Comparison of ENCODE assay signal across 10 cellular contexts in genomic region chr1:207323425-207323976, GRCh38. TPM values are rescaled to one million over a fixed set of nuclear protein-coding genes. Genes with fewer than 3 reads are reported as not detected.
A peak's percentile ranks its signal among the peaks of the same experiment; 100 is the strongest.
DNase-seq lines count a peak whose midpoint lies in the region; ATAC-seq and TF ChIP-seq lines count a peak whose summit lies in the region.
"Had no signal": no experiment of that assay in that cellular context is flagged by ENCODE, and none has a peak within 500 bp of the region (broad histone marks: within the 10 kb centered on the region; RNA-seq: fewer than 3 reads in every experiment).

No MANE protein-coding gene starts in this region.

- peak overlapping the region; percentile 72 for H3K27ac Mint-ChIP-seq in activated T-cell treated with anti-CD3 and anti-CD28 coated beads, Interleukin-2, amount 50 U/mL, for 24 hours
- peak overlapping the region; percentile 55 for H3K27ac Mint-ChIP-seq in stimulated activated memory B cell treated with anti-CD40 and anti-IgM and Interleukin-4, amounts not matched to agents 10 μg/mL and 1 μg/mL and 100 μg/mL, for 72 hours

- POLR2A ChIA-PET in PC-9 (lab: Charles Lee; ENCODE audit: unreplicated experiment) = no interaction called here

- peaks cover 50% of the 10 kb centered on the region for H3K36me3 ChIP-seq in PC-9 (ENCODE audit: low read depth)
- peaks cover 0 to 50% (median 10%) of the 10 kb centered on the region in 3 donors for H3K36me3 ChIP-seq in esophagus squamous epithelium

- H3K27ac ChIP-seq in PC-9 = no peak overlapping the region
- H3K27ac ChIP-seq in esophagus squamous epithelium = no peak overlapping the region

- no peaks in the 10 kb centered on the region for H3K9me2 ChIP-seq in PC-9 (ENCODE audit: insufficient read depth)

- H3K4me2 ChIP-seq in PC-9 = peak overlapping the region; percentile 64

- H3F3A ChIP-seq in PC-9 (ENCODE audit: insufficient read depth, low read depth) = no peaks in the 10 kb centered on the region

- TF ChIP-seq CTCF in PC-9 (conservative IDR thresholded peaks at IDR 0.05) (no peak), esophagus squamous epithelium (IDR thresholded peaks at IDR 0.05) (no peak), foreskin fibroblast (IDR thresholded peaks at IDR 0.05; ENCODE audit: low read depth, low read length) (no peak)

- CTCF ChIA-PET in PC-9 (lab: Charles Lee) = no interaction called here

- no peak for TF ChIP-seq POLR2A in esophagus squamous epithelium (IDR thresholded peaks at IDR 0.05)

- DNase-seq in activated T-cell treated with anti-CD3 and anti-CD28 coated beads, Interleukin-2, amount 50 U/mL, for 24 hours = no peak
- DNase-seq in activated T-cell treated with anti-CD3 and anti-CD28 coated beads, Interleukin-2, amount 50 U/mL, for 48 hours = no peak
- DNase-seq in PC-9 (no peak), esophagus squamous epithelium (lab: John Stamatoyannopoulos, UW) (no peak), foreskin fibroblast (no peak), COLO668 (lab: John Stamatoyannopoulos, UW; ENCODE audit: unreplicated experiment) (no peak)
- no peak for DNase-seq in central memory CD4-positive, alpha-beta T cell
- DNase-seq: NCI-H1092 treated with DMSO at 0.1 percent for 48 hours, NCI-H524 treated with DMSO at 0.1 percent for 48 hours had no signal

- 92 to 97% methylated on average over 4 of the region's 4 CpGs for WGBS in esophagus squamous epithelium, 2 donors

- H3K9me3 Mint-ChIP-seq in activated T-cell treated with anti-CD3 and anti-CD28 coated beads, Interleukin-2, amount 50 U/mL, for 24 hours = no peaks in the 10 kb centered on the region
- H3K9me3 Mint-ChIP-seq in stimulated activated memory B cell treated with anti-CD40 and anti-IgM and Interleukin-4, amounts not matched to agents 10 μg/mL and 1 μg/mL and 100 μg/mL, for 72 hours = no peaks in the 10 kb centered on the region

- H3K9me3 ChIP-seq in PC-9 (ENCODE audit: insufficient read depth, low read depth) (no peaks in the 10 kb centered on the region), esophagus squamous epithelium (no peaks in the 10 kb centered on the region)

- H3K4me1 Mint-ChIP-seq in activated T-cell treated with anti-CD3 and anti-CD28 coated beads, Interleukin-2, amount 50 U/mL, for 24 hours (ENCODE audit: low read depth) = peaks cover 47% of the 10 kb centered on the region
- H3K4me1 Mint-ChIP-seq in stimulated activated memory B cell treated with anti-CD40 and anti-IgM and Interleukin-4, amounts not matched to agents 10 μg/mL and 1 μg/mL and 100 μg/mL, for 72 hours = peaks cover 23% of the 10 kb centered on the region

- H3K4me3 ChIP-seq in PC-9 (peak overlapping the region; percentile 25; the same call in 1 of the 2 replicates), esophagus squamous epithelium (peak overlapping the region in 3 of 4 donors; percentile 11 to 74 (median 26)), foreskin fibroblast (ENCODE audit: low read depth in 1 of 2, low read length in 2 of 2) (peak overlapping the region in 1 of 2 donors; percentile 98)

- no peaks in the 10 kb centered on the region for H3K27me3 Mint-ChIP-seq in activated T-cell treated with anti-CD3 and anti-CD28 coated beads, Interleukin-2, amount 50 U/mL, for 24 hours
- H3K27me3 Mint-ChIP-seq in stimulated activated memory B cell treated with anti-CD40 and anti-IgM and Interleukin-4, amounts not matched to agents 10 μg/mL and 1 μg/mL and 100 μg/mL, for 72 hours = no peaks in the 10 kb centered on the region

- peak overlapping the region; percentile 74 for H3K4me3 Mint-ChIP-seq in activated T-cell treated with anti-CD3 and anti-CD28 coated beads, Interleukin-2, amount 50 U/mL, for 24 hours
- H3K4me3 Mint-ChIP-seq in stimulated activated memory B cell treated with anti-CD40 and anti-IgM and Interleukin-4, amounts not matched to agents 10 μg/mL and 1 μg/mL and 100 μg/mL, for 72 hours = peak overlapping the region; percentile 41

- BruUV-seq in PC-9 (replicated peaks; lab: Mats Ljungman, UMichigan) = no TSS peak

- H4K20me1 ChIP-seq in PC-9 (ENCODE audit: insufficient read depth) = 0 out of 2 replicates have a peak, but pooled peaks cover 10% of the 10 kb centered on the region

- no peak for ATAC-seq in stimulated activated memory B cell treated with anti-CD40 and anti-IgM and Interleukin-4, amounts not matched to agents 10 μg/mL and 1 μg/mL and 100 μg/mL, for 72 hours

- peaks cover 27% of the 10 kb centered on the region for H3K4me1 ChIP-seq in PC-9 (replicated peaks; ENCODE audit: insufficient read depth)
- peaks cover 8 to 53% (median 11%) of the 10 kb centered on the region in 3 donors for H3K4me1 ChIP-seq in esophagus squamous epithelium

- H3K27me3 ChIP-seq in PC-9 (ENCODE audit: insufficient read depth, low read depth) (no peaks in the 10 kb centered on the region), esophagus squamous epithelium (no peaks in the 10 kb centered on the region)

- H3K79me2 ChIP-seq in PC-9 (ENCODE audit: low read depth) = peaks cover 20% of the 10 kb centered on the region

- peaks cover 68% of the 10 kb centered on the region for H3K36me3 Mint-ChIP-seq in activated T-cell treated with anti-CD3 and anti-CD28 coated beads, Interleukin-2, amount 50 U/mL, for 24 hours (ENCODE audit: low read depth)
- peaks cover 33% of the 10 kb centered on the region for H3K36me3 Mint-ChIP-seq in stimulated activated memory B cell treated with anti-CD40 and anti-IgM and Interleukin-4, amounts not matched to agents 10 μg/mL and 1 μg/mL and 100 μg/mL, for 72 hours

- intact Hi-C loops in PC-9 (cut with micrococcal nuclease; ENCODE audit: unreplicated experiment) = loop anchor here (10.0 kb wide), 2 partner anchors 139 to 299 kb away; no protein-coding TSS in a partner anchor
- intact Hi-C loops in esophagus squamous epithelium (cut with DNase I) = no loop called here

- H2AFZ ChIP-seq in PC-9 = no peak overlapping the region

RNA-seq across cellular contexts. Expression of gene CD55, which starts 2.0 kb away (rescaled TPM):
- 45.9 and 46.4 TPM in 2 replicates for total RNA-seq in PC-9 (2021)
- 100 to 1,000 TPM in 1 of 4 donors, 10 to 100 TPM in 3; 36.5 to 100 (median 72.2) TPM for total RNA-seq in esophagus squamous epithelium
